In the genomic region with DNA sequence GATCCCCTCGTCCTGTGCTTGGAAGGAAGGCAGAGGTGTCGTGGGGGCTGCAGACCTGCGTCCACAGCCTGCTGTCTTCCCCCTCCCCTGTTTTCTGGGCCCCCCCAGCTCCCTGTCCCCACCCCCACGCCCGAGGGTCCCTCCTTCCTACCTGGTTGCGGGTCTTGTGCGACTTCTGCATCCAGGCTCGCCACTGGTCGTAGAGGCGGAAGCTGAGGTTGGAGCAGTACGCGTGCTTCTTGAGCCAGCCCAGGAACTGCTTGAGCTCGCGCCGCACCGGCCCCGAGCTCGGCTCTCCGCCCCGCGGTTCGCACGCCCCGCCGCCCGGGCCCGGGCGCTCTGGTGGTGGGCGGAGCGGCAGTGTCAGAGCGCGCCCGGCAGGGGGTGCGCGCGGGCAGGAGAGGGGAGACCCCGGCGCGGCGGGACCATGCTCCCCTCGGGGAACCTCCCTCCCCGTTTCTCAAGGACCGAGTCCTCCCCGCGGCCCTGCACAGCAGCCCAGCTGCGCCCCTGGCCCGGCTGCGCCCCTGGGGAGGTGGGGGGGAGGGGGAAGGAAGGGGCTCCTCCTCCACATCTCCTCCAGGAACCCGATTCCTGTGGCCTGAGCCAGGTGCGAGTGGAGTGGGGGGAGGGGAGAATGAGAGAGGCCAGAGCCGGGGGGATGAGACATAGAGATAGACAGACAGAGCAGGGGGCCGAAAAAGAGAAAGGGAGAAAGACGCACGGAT, we compare ENCODE assay signal across 1 cellular context.
A peak's percentile ranks its signal among the peaks of the same experiment; 100 is the strongest.
TF ChIP-seq lines count a peak whose summit lies in the region.

No MANE protein-coding gene starts in this region.

TF ChIP-seq in K562, 482 proteins besides CTCF, POLR2A, EP300 and RAD21 (continued from another document and continues in another):
- TF ChIP-seq, protein P1, sequence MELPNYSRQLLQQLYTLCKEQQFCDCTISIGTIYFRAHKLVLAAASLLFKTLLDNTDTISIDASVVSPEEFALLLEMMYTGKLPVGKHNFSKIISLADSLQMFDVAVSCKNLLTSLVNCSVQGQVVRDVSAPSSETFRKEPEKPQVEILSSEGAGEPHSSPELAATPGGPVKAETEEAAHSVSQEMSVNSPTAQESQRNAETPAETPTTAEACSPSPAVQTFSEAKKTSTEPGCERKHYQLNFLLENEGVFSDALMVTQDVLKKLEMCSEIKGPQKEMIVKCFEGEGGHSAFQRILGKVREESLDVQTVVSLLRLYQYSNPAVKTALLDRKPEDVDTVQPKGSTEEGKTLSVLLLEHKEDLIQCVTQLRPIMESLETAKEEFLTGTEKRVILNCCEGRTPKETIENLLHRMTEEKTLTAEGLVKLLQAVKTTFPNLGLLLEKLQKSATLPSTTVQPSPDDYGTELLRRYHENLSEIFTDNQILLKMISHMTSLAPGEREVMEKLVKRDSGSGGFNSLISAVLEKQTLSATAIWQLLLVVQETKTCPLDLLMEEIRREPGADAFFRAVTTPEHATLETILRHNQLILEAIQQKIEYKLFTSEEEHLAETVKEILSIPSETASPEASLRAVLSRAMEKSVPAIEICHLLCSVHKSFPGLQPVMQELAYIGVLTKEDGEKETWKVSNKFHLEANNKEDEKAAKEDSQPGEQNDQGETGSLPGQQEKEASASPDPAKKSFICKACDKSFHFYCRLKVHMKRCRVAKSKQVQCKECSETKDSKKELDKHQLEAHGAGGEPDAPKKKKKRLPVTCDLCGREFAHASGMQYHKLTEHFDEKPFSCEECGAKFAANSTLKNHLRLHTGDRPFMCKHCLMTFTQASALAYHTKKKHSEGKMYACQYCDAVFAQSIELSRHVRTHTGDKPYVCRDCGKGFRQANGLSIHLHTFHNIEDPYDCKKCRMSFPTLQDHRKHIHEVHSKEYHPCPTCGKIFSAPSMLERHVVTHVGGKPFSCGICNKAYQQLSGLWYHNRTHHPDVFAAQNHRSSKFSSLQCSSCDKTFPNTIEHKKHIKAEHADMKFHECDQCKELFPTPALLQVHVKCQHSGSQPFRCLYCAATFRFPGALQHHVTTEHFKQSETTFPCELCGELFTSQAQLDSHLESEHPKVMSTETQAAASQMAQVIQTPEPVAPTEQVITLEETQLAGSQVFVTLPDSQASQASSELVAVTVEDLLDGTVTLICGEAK (IDR thresholded peaks at IDR 0.05): 0 out of 2 replicates have a peak, but pooled peaks have one; percentile 21
- TF ChIP-seq, protein P1 (CRISPR knock-in tag; IDR thresholded peaks at IDR 0.05): no peak
- TF ChIP-seq PHF8 (IDR thresholded peaks at IDR 0.05; ENCODE audit: borderline replicate concordance, low read length): peak; percentile 23; the same call in 1 of the 2 replicates
- TF ChIP-seq NEUROD1 (IDR thresholded peaks at IDR 0.05; ENCODE audit: borderline replicate concordance, low read depth, low read length, partially characterized antibody): peak; percentile 15
- no peak for TF ChIP-seq GATA2 (CRISPR knock-in tag; IDR thresholded peaks at IDR 0.05)
- 0 out of 2 replicates have a peak, but pooled peaks have one; percentile 30 for TF ChIP-seq ZBTB1 (CRISPR knock-in tag; IDR thresholded peaks at IDR 0.05; ENCODE audit: borderline replicate concordance, low read depth)
- TF ChIP-seq, protein P2, sequence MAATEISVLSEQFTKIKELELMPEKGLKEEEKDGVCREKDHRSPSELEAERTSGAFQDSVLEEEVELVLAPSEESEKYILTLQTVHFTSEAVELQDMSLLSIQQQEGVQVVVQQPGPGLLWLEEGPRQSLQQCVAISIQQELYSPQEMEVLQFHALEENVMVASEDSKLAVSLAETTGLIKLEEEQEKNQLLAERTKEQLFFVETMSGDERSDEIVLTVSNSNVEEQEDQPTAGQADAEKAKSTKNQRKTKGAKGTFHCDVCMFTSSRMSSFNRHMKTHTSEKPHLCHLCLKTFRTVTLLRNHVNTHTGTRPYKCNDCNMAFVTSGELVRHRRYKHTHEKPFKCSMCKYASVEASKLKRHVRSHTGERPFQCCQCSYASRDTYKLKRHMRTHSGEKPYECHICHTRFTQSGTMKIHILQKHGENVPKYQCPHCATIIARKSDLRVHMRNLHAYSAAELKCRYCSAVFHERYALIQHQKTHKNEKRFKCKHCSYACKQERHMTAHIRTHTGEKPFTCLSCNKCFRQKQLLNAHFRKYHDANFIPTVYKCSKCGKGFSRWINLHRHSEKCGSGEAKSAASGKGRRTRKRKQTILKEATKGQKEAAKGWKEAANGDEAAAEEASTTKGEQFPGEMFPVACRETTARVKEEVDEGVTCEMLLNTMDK (IDR thresholded peaks at IDR 0.05; ENCODE audit: borderline replicate concordance, insufficient read depth, low read depth, low read length, poor library complexity, severe bottlenecking): peak; percentile 6
- peak in 2 of 3 experiments; percentile 37 to 54 for TF ChIP-seq YY1 (IDR thresholded peaks at IDR 0.05; ENCODE audit: borderline replicate concordance in 1 of 3, control insufficient read depth in 1 of 3, extremely low read depth in 1 of 3, insufficient read depth in 3 of 3, insufficient read length in 1 of 3, insufficient replicate concordance in 2 of 3, low read depth in 1 of 3, low read length in 2 of 3)
- 0 out of 2 replicates have a peak, but pooled peaks have one; percentile 27 for TF ChIP-seq ETV5 (CRISPR knock-in tag; IDR thresholded peaks at IDR 0.05; ENCODE audit: low read depth)
- TF ChIP-seq SMC3 (conservative IDR thresholded peaks at IDR 0.05; ENCODE audit: insufficient read depth, low read depth, low read length): peak; percentile 36; the same call in 1 of the 2 replicates
- TF ChIP-seq CREBBP (IDR thresholded peaks at IDR 0.05; ENCODE audit: low read depth, low read length): no peak
- no peak for TF ChIP-seq ZFPM2 (CRISPR knock-in tag; IDR thresholded peaks at IDR 0.05)
- TF ChIP-seq SNRNP70 (optimal IDR thresholded peaks at IDR 0.05; ENCODE audit: low read depth, low read length): no peak
- TF ChIP-seq, protein P3, sequence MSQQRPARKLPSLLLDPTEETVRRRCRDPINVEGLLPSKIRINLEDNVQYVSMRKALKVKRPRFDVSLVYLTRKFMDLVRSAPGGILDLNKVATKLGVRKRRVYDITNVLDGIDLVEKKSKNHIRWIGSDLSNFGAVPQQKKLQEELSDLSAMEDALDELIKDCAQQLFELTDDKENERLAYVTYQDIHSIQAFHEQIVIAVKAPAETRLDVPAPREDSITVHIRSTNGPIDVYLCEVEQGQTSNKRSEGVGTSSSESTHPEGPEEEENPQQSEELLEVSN (IDR thresholded peaks at IDR 0.05; ENCODE audit: borderline replicate concordance in 1 of 2, extremely low read depth in 1 of 2, insufficient read depth in 1 of 2, insufficient read length in 1 of 2, low read depth in 1 of 2, low read length in 1 of 2, poor library complexity in 1 of 2, severe bottlenecking in 1 of 2): peak; percentile 40 to 62
- TF ChIP-seq ZNF668 (CRISPR knock-in tag; IDR thresholded peaks at IDR 0.05): no peak
- TF ChIP-seq KLF13 (tag; IDR thresholded peaks at IDR 0.05; ENCODE audit: borderline replicate concordance, low read depth): peak; percentile 91
- TF ChIP-seq, protein P4, sequence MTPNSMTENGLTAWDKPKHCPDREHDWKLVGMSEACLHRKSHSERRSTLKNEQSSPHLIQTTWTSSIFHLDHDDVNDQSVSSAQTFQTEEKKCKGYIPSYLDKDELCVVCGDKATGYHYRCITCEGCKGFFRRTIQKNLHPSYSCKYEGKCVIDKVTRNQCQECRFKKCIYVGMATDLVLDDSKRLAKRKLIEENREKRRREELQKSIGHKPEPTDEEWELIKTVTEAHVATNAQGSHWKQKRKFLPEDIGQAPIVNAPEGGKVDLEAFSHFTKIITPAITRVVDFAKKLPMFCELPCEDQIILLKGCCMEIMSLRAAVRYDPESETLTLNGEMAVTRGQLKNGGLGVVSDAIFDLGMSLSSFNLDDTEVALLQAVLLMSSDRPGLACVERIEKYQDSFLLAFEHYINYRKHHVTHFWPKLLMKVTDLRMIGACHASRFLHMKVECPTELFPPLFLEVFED (CRISPR knock-in tag; conservative IDR thresholded peaks at IDR 0.05): no peak
- TF ChIP-seq SIN3B (IDR thresholded peaks at IDR 0.05; ENCODE audit: low read depth): peak; percentile 47; the same call in 1 of the 2 replicates
- TF ChIP-seq HEY1 (CRISPR knock-in tag; IDR thresholded peaks at IDR 0.05; ENCODE audit: borderline replicate concordance): no peak
- peak; percentile 42 for TF ChIP-seq TBP (optimal IDR thresholded peaks at IDR 0.05; ENCODE audit: low read depth, low read length)
- TF ChIP-seq BACH1 (tag; IDR thresholded peaks at IDR 0.05): no peak
- no peak for TF ChIP-seq KAT2B (IDR thresholded peaks at IDR 0.05; ENCODE audit: low read depth, low read length)
- TF ChIP-seq CTBP1 (IDR thresholded peaks at IDR 0.05; ENCODE audit: borderline replicate concordance): peak; percentile 92
- TF ChIP-seq, protein P5, sequence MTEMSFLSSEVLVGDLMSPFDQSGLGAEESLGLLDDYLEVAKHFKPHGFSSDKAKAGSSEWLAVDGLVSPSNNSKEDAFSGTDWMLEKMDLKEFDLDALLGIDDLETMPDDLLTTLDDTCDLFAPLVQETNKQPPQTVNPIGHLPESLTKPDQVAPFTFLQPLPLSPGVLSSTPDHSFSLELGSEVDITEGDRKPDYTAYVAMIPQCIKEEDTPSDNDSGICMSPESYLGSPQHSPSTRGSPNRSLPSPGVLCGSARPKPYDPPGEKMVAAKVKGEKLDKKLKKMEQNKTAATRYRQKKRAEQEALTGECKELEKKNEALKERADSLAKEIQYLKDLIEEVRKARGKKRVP (CRISPR knock-in tag; IDR thresholded peaks at IDR 0.05): no peak
- TF ChIP-seq CBX5 (IDR thresholded peaks at IDR 0.05; ENCODE audit: borderline replicate concordance, low read depth): no peak
- no peak for TF ChIP-seq ATF1 (CRISPR knock-in tag; IDR thresholded peaks at IDR 0.05)
- 0 out of 2 replicates have a peak, but pooled peaks have one; percentile 25 for TF ChIP-seq ATF1 (tag; IDR thresholded peaks at IDR 0.05)
- no peak for TF ChIP-seq CHCHD3 (CRISPR knock-in tag; IDR thresholded peaks at IDR 0.05)
- no peak for TF ChIP-seq ZKSCAN3 (CRISPR knock-in tag; IDR thresholded peaks at IDR 0.05)
- no peak for TF ChIP-seq ZNF143 (CRISPR knock-in tag; IDR thresholded peaks at IDR 0.05)
- TF ChIP-seq STAG1 (CRISPR knock-in tag; IDR thresholded peaks at IDR 0.05; ENCODE audit: borderline replicate concordance): peak; percentile 16; the same call in 1 of the 2 replicates
- peak; percentile 78 for TF ChIP-seq POLR2G (IDR thresholded peaks at IDR 0.05; ENCODE audit: low read depth, low read length)
- TF ChIP-seq, protein P6, sequence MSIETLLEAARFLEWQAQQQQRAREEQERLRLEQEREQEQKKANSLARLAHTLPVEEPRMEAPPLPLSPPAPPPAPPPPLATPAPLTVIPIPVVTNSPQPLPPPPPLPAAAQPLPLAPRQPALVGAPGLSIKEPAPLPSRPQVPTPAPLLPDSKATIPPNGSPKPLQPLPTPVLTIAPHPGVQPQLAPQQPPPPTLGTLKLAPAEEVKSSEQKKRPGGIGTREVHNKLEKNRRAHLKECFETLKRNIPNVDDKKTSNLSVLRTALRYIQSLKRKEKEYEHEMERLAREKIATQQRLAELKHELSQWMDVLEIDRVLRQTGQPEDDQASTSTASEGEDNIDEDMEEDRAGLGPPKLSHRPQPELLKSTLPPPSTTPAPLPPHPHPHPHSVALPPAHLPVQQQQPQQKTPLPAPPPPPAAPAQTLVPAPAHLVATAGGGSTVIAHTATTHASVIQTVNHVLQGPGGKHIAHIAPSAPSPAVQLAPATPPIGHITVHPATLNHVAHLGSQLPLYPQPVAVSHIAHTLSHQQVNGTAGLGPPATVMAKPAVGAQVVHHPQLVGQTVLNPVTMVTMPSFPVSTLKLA (conservative IDR thresholded peaks at IDR 0.05): peak in 1 of 2 experiments; percentile 34; a peak in 1 of 4 replicates
- no peak for TF ChIP-seq MED1 (CRISPR knock-in tag; IDR thresholded peaks at IDR 0.05; ENCODE audit: borderline replicate concordance)
- TF ChIP-seq NONO (IDR thresholded peaks at IDR 0.05; ENCODE audit: low read depth in 2 of 2, low read length in 1 of 2): peak in 1 of 2 experiments; percentile 91; a peak in 2 of 4 replicates
- TF ChIP-seq MEIS2 (IDR thresholded peaks at IDR 0.05; ENCODE audit: partially characterized antibody): no peak
- peak; percentile 44 for TF ChIP-seq SMARCE1 (IDR thresholded peaks at IDR 0.05)
- peak; percentile 47 for TF ChIP-seq MTA3 (IDR thresholded peaks at IDR 0.05; ENCODE audit: borderline replicate concordance)
- TF ChIP-seq, protein P7, sequence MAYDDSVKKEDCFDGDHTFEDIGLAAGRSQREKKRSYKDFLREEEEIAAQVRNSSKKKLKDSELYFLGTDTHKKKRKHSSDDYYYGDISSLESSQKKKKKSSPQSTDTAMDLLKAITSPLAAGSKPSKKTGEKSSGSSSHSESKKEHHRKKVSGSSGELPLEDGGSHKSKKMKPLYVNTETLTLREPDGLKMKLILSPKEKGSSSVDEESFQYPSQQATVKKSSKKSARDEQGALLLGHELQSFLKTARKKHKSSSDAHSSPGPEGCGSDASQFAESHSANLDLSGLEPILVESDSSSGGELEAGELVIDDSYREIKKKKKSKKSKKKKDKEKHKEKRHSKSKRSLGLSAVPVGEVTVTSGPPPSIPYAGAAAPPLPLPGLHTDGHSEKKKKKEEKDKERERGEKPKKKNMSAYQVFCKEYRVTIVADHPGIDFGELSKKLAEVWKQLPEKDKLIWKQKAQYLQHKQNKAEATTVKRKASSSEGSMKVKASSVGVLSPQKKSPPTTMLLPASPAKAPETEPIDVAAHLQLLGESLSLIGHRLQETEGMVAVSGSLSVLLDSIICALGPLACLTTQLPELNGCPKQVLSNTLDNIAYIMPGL (CRISPR knock-in tag; IDR thresholded peaks at IDR 0.05): 0 out of 2 replicates have a peak, but pooled peaks have one; percentile 47
